ENCODE assay signal across 8 cellular contexts in the genomic region with DNA sequence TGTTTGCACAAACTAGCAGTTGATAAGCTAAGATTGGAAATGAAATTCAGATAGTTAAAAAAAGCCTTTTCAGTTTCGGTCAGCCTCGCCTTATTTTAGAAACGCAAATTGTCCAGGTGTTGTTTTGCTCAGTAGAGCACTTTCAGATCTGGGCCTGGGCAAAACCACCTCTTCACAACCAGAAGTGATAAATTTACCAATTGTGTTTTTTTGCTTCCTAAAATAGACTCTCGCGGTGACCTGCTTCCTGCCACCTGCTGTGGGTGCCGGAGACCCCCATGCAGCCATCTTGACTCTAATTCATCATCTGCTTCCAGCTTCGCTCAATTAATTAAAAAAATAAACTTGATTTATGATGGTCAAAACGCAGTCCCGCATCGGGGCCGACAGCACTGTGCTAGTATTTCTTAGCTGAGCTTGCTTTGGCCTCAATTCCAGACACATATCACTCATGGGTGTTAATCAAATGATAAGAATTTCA.
A peak's percentile ranks its signal among the peaks of the same experiment; 100 is the strongest.
DNase-seq lines count a peak whose midpoint lies in the region; ATAC-seq and TF ChIP-seq lines count a peak whose summit lies in the region.

No MANE protein-coding gene starts in this region.

- H3K27me3 Mint-ChIP-seq in immature natural killer cell (ENCODE audit: low read depth in 3 of 3) = peaks cover 9 to 17% (median 10%) of the 10 kb centered on the region in 3 donors
- H3K27me3 Mint-ChIP-seq in glutamatergic neuron (ENCODE audit: unreplicated experiment) = peaks cover 5% of the 10 kb centered on the region

- TF ChIP-seq CTCF in GM13976 (IDR thresholded peaks at IDR 0.05; ENCODE audit: borderline replicate concordance, control extremely low read depth, extremely low read depth, insufficient read depth, missing control alignments) (no peak), NB4 (IDR thresholded peaks at IDR 0.05; ENCODE audit: low read depth, low read length) (no peak), glutamatergic neuron (IDR thresholded peaks at IDR 0.05; ENCODE audit: partially characterized antibody, unreplicated experiment) (no peak)

- TF ChIP-seq POLR2A in NB4 (IDR thresholded peaks at IDR 0.05; ENCODE audit: extremely low read depth, insufficient read length) = no peak

- H3K9me3 Mint-ChIP-seq in immature natural killer cell (peaks cover 0 to 3% (median 0%) of the 10 kb centered on the region in 6 donors), glutamatergic neuron (ENCODE audit: unreplicated experiment) (peaks cover 21% of the 10 kb centered on the region)

- no peak overlapping the region for H3K4me3 ChIP-seq in NB4 (ENCODE audit: low read depth, low read length)

- peak; percentile 60 for ATAC-seq in GM21447 (IDR thresholded peaks at IDR 0.05; ENCODE audit: unreplicated experiment)

- H3K4me1 Mint-ChIP-seq in immature natural killer cell = peaks cover 20 to 27% of the 10 kb centered on the region in 2 donors
- no peaks in the 10 kb centered on the region for H3K4me1 Mint-ChIP-seq in glutamatergic neuron (ENCODE audit: low read depth, unreplicated experiment)

- H3K4me3 Mint-ChIP-seq in immature natural killer cell (peak overlapping the region; percentile 30 to 65 (median 44)), glutamatergic neuron (ENCODE audit: unreplicated experiment) (no peak overlapping the region)

- no peak overlapping the region for H3K27ac ChIP-seq in caudate nucleus (ENCODE audit: low read depth, low read length)

- DNase-seq in GM13976 (ENCODE audit: low spot score) (peak; percentile 83), NB4 (ENCODE audit: low read depth) (peak; percentile 57), immature natural killer cell (peak; percentile 22 to 30 (median 24)), caudate nucleus (lab: John Stamatoyannopoulos, UW) (no peak), glutamatergic neuron (no peak), cerebellum (ENCODE audit: low spot score) (no peak), DMS 273 treated with DMSO at 0.1 percent for 48 hours (lab: John Stamatoyannopoulos, UW) (no peak)

- in situ Hi-C loops in GM13976 (cut with MboI; ENCODE audit: low sequenced_read_pairs, unreplicated experiment) = no loop called here

- H3K36me3 Mint-ChIP-seq in immature natural killer cell = no peaks in the 10 kb centered on the region
- H3K36me3 Mint-ChIP-seq in glutamatergic neuron (ENCODE audit: unreplicated experiment) = peaks cover 5% of the 10 kb centered on the region

- peak overlapping the region in 1 of 6 donors; percentile 22 for H3K27ac Mint-ChIP-seq in immature natural killer cell
- no peak overlapping the region for H3K27ac Mint-ChIP-seq in glutamatergic neuron (ENCODE audit: unreplicated experiment)

Comparison
In these comparisons a context has a peak if more than half of its experiments do, and no peak if none do; other contexts are left out.
1. DNase-seq: peak in GM13976 (single experiment), NB4 (single experiment) and immature natural killer cell (3 of 3); none in caudate nucleus (0 of 61), glutamatergic neuron (single experiment), cerebellum (single experiment) and DMS 273 treated with DMSO at 0.1 percent for 48 hours (single experiment).